ENCODE assay signal across 8 cellular contexts in the genomic region with DNA sequence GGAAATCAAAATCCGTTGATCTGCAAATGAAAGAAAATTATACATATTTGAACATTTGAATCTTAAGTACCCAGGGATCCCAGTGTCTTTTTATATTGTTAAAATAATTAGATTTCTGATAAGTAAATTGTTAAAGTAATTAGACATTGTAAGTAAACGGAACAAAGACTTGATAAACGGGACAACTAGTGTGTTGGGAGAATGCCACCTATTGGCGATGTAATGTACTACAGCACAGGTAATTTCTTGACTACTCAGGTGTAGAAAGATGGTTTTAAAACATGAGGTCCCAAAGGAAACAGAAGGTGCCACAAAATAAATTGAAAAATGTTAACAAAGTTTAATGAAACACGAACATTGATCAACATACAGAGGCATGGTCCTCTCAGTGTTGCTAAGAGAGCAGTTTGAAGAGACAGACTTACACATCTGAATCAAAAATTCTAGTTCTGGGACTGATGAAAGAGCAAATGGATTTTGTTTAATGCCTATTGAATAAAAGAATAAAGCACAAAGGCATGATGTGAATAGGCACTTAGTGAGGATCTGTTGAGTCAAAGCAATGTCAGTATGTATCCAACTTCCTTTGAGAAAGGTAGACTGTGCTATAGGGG.
DNase-seq lines count a peak whose midpoint lies in the region; ATAC-seq and TF ChIP-seq lines count a peak whose summit lies in the region.

No MANE protein-coding gene starts in this region.

- H3K27me3 ChIP-seq in uterus: no peaks in the 10 kb centered on the region

- H3K4me3 ChIP-seq in uterus: no peak overlapping the region

- no peaks in the 10 kb centered on the region for H3K9me3 ChIP-seq in uterus

- intact Hi-C loops in uterus (cut with DNase I; ENCODE audit: low total_unique reads): no loop called here

- H3K36me3 ChIP-seq in uterus: no peaks in the 10 kb centered on the region

- H3K27ac ChIP-seq in uterus: no peak overlapping the region

- DNase-seq in DMS53 treated with DMSO at 0.1 percent for 48 hours (lab: John Stamatoyannopoulos, UW; ENCODE audit: unreplicated experiment) (peak; percentile 29), NCI-H2029 treated with DMSO at 0.1 percent for 48 hours (lab: John Stamatoyannopoulos, UW) (peak; percentile 21), astrocyte of the hippocampus (ENCODE audit: low read depth, low spot score) (peak; percentile 57), kidney tubule cell (ENCODE audit: low spot score) (peak; percentile 56), uterus (peak in 1 of 2 donors; percentile 37)

- ATAC-seq in GM19351 (IDR thresholded peaks at IDR 0.05; ENCODE audit: unreplicated experiment): peak; percentile 56
- no peak for ATAC-seq in HG03571 (IDR thresholded peaks at IDR 0.05; ENCODE audit: unreplicated experiment)
- no peak for ATAC-seq in GM21825 (IDR thresholded peaks at IDR 0.05; ENCODE audit: unreplicated experiment)

- no peak for TF ChIP-seq POLR2A in uterus (IDR thresholded peaks at IDR 0.05)

- TF ChIP-seq CTCF in uterus (IDR thresholded peaks at IDR 0.05): peak; percentile 54 to 82 (median 74)

- H3K4me1 ChIP-seq in uterus: no peaks in the 10 kb centered on the region
